1 cellular context compared by ENCODE assay signal in the genomic region with DNA sequence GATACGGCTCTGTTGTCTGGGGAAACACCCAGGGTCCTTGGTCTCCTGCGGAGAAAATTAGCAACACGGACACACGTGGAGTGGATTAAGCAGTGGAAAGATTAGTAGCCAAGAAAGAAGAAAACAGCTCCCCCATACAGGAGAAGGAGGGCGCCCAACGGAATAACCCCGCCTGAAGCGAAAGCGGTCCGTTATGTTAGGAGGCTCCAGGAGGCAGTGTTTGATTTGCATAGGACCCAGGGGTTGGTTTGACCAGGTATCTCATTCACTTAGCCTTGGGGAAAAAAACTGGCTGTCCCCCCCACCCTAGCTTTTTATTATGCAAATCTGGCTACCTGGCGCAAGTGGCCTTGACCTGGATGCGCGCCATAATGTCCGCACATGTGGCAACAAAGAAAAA.
TF ChIP-seq lines count a peak whose summit lies in the region.

No MANE protein-coding gene starts in this region.

TF ChIP-seq in GM23338, 12 proteins besides CTCF, POLR2A, EP300 and RAD21 (continued from another document):
- TF ChIP-seq, protein P1, sequence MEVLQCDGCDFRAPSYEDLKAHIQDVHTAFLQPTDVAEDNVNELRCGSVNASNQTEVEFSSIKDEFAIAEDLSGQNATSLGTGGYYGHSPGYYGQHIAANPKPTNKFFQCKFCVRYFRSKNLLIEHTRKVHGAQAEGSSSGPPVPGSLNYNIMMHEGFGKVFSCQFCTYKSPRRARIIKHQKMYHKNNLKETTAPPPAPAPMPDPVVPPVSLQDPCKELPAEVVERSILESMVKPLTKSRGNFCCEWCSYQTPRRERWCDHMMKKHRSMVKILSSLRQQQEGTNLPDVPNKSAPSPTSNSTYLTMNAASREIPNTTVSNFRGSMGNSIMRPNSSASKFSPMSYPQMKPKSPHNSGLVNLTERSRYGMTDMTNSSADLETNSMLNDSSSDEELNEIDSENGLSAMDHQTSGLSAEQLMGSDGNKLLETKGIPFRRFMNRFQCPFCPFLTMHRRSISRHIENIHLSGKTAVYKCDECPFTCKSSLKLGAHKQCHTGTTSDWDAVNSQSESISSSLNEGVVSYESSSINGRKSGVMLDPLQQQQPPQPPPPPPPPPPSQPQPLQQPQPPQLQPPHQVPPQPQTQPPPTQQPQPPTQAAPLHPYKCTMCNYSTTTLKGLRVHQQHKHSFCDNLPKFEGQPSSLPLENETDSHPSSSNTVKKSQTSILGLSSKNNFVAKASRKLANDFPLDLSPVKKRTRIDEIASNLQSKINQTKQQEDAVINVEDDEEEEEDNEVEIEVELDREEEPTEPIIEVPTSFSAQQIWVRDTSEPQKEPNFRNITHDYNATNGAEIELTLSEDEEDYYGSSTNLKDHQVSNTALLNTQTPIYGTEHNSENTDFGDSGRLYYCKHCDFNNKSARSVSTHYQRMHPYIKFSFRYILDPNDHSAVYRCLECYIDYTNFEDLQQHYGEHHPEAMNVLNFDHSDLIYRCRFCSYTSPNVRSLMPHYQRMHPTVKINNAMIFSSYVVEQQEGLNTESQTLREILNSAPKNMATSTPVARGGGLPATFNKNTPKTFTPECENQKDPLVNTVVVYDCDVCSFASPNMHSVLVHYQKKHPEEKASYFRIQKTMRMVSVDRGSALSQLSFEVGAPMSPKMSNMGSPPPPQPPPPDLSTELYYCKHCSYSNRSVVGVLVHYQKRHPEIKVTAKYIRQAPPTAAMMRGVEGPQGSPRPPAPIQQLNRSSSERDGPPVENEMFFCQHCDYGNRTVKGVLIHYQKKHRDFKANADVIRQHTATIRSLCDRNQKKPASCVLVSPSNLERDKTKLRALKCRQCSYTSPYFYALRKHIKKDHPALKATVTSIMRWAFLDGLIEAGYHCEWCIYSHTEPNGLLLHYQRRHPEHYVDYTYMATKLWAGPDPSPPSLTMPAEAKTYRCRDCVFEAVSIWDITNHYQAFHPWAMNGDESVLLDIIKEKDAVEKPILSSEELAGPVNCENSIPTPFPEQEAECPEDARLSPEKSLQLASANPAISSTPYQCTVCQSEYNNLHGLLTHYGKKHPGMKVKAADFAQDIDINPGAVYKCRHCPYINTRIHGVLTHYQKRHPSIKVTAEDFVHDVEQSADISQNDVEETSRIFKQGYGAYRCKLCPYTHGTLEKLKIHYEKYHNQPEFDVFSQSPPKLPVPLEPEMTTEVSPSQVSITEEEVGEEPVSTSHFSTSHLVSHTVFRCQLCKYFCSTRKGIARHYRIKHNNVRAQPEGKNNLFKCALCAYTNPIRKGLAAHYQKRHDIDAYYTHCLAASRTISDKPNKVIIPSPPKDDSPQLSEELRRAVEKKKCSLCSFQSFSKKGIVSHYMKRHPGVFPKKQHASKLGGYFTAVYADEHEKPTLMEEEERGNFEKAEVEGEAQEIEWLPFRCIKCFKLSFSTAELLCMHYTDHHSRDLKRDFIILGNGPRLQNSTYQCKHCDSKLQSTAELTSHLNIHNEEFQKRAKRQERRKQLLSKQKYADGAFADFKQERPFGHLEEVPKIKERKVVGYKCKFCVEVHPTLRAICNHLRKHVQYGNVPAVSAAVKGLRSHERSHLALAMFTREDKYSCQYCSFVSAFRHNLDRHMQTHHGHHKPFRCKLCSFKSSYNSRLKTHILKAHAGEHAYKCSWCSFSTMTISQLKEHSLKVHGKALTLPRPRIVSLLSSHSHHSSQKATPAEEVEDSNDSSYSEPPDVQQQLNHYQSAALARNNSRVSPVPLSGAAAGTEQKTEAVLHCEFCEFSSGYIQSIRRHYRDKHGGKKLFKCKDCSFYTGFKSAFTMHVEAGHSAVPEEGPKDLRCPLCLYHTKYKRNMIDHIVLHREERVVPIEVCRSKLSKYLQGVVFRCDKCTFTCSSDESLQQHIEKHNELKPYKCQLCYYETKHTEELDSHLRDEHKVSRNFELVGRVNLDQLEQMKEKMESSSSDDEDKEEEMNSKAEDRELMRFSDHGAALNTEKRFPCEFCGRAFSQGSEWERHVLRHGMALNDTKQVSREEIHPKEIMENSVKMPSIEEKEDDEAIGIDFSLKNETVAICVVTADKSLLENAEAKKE (CRISPR knock-in tag; IDR thresholded peaks at IDR 0.05) = no peak
- no peak for TF ChIP-seq EZH2phosphoT487 (IDR thresholded peaks at IDR 0.05; ENCODE audit: unreplicated experiment)
TF ChIP-seq in GM23338: peak in this region for 0.
